In the genomic region with DNA sequence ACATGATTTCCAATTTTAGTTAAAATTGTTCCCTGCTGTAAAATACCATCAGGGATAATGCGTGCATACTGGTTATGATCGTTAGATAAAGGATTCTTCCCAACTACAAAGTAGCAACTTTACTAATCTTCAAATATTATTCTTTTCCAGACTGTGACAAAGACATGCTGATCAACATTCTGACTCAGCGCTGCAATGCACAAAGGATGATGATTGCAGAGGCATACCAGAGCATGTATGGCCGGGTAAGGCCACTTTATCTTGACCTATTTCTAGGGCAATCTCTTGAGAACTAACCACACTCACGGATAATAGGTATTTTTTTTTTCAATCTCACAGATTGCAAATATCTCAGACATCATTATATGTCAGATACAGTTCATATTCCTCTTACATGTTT, we compare ENCODE assay signal across 21 cellular contexts. TPM values are rescaled to one million over a fixed set of nuclear protein-coding genes. Genes with fewer than 3 reads are reported as not detected.
A peak's percentile ranks its signal among the peaks of the same experiment; 100 is the strongest.
DNase-seq lines count a peak whose midpoint lies in the region; ATAC-seq, FAIRE-seq and TF ChIP-seq lines count a peak whose summit lies in the region.
"Had no signal": no experiment of that assay in that cellular context is flagged by ENCODE, and none has a peak within 500 bp of the region (broad histone marks: within the 10 kb centered on the region; RNA-seq: fewer than 3 reads in every experiment).

No MANE protein-coding gene starts in this region.

- in situ Hi-C loops in transverse colon (cut with MboI; ENCODE audit: low pct_ligation_motif_present in 1 of 4, low pct_unique_long_range_greater_than_20kb in 1 of 4, low sequenced_read_pairs in 3 of 4): no loop called here

- peak; percentile 71 for FAIRE-seq in RCC 7860 (lab: Jason Lieb, UNC)
- FAIRE-seq: islet of Langerhans had no signal

- peak; percentile 11 for DNase-seq in H4 (ENCODE audit: low spot score)
- peak; percentile 51 for DNase-seq in RCC 7860 (ENCODE audit: low spot score)
- peak; percentile 79 for DNase-seq in choroid plexus epithelial cell (ENCODE audit: low read depth)
- peak; percentile 17 for DNase-seq in osteoblast (ENCODE audit: insufficient read length, low spot score, missing footprints)
- no peak for DNase-seq in transverse colon
- DNase-seq in activated CD8-positive, alpha-beta memory T cell treated with anti-CD3 and anti-CD28 coated beads, Interleukin-2, amount 50 U/mL, for 4 hours: no peak
- no peak for DNase-seq in sciatic nerve (ENCODE audit: low spot score)
- no peak for DNase-seq in vagina (ENCODE audit: extremely low spot score in 2 of 2)
- DNase-seq: adrenal gland; H9; heart left ventricle; natural killer cell; NCI-H187; NCI-H510A treated with DMSO at 0.1 percent for 48 hours; SHP77; stimulated activated CD4-positive, alpha-beta T cell treated with anti-CD3 and anti-CD28 coated beads, Interleukin-12 subunit alpha, Interleukin-12 subunit beta, amount 100 ng/mL, for 4 hours; T-helper 17 cell; thyroid gland had no signal

- no peak for TF ChIP-seq POLR2A in transverse colon (IDR thresholded peaks at IDR 0.05)
- TF ChIP-seq POLR2A in vagina (IDR thresholded peaks at IDR 0.05): no peak

- TF ChIP-seq CTCF in choroid plexus epithelial cell (conservative IDR thresholded peaks at IDR 0.05; ENCODE audit: low read depth, low read length): no peak
- TF ChIP-seq CTCF in osteoblast (IDR thresholded peaks at IDR 0.05; ENCODE audit: extremely low read depth, low read depth, low read length): no peak
- no peak for TF ChIP-seq CTCF in transverse colon (IDR thresholded peaks at IDR 0.05)
- TF ChIP-seq CTCF in vagina (IDR thresholded peaks at IDR 0.05): no peak

- H3K36me3 ChIP-seq in osteoblast (ENCODE audit: insufficient read depth, low read length) (no peaks in the 10 kb centered on the region), transverse colon (no peaks in the 10 kb centered on the region), vagina (no peaks in the 10 kb centered on the region)
- H3K36me3 ChIP-seq: adrenal gland, heart left ventricle, prostate gland, thyroid gland had no signal

- H3K4me2 ChIP-seq in osteoblast (ENCODE audit: insufficient read depth, low read length): peak overlapping the region; percentile 8

- H3K4me3 ChIP-seq in choroid plexus epithelial cell (ENCODE audit: low read depth, low read length): no peak overlapping the region
- no peak overlapping the region for H3K4me3 ChIP-seq in osteoblast (ENCODE audit: insufficient read depth, low read length)
- H3K4me3 ChIP-seq in transverse colon: no peak overlapping the region
- no peak overlapping the region for H3K4me3 ChIP-seq in vagina
- H3K4me3 ChIP-seq: adrenal gland, heart left ventricle, prostate gland, thyroid gland had no signal

- H3K27ac ChIP-seq in osteoblast (ENCODE audit: low read depth, low read length) (peak overlapping the region; percentile 94), transverse colon (no peak overlapping the region), vagina (no peak overlapping the region)
- H3K27ac ChIP-seq: adrenal gland, heart left ventricle, prostate gland, thyroid gland had no signal

- intact Hi-C loops in transverse colon (cut with DNase I; ENCODE audit: low total_unique reads) (no loop called here), sciatic nerve (cut with DNase I) (no loop called here), vagina (cut with DNase I) (no loop called here)

- no peak for TF ChIP-seq EP300 in transverse colon (IDR thresholded peaks at IDR 0.05; ENCODE audit: low read depth)

- 79 to 81% methylated on average over 5 of the region's 5 CpGs for WGBS in transverse colon (ENCODE audit: low coverage in 1 of 2), 2 donors

- no peaks in the 10 kb centered on the region for H4K20me1 ChIP-seq in osteoblast (ENCODE audit: insufficient read depth, low read length)

- H2AFZ ChIP-seq in osteoblast (ENCODE audit: low read length): no peak overlapping the region

- H3K27me3 ChIP-seq in osteoblast (ENCODE audit: insufficient read depth, low read length) (no peaks in the 10 kb centered on the region), transverse colon (no peaks in the 10 kb centered on the region), vagina (no peaks in the 10 kb centered on the region)
- H3K27me3 ChIP-seq: adrenal gland, thyroid gland had no signal

- H3K79me2 ChIP-seq in osteoblast (ENCODE audit: insufficient read depth, low read length): no peaks in the 10 kb centered on the region

- H3K9me3 ChIP-seq in osteoblast (ENCODE audit: low read depth, low read length): no peaks in the 10 kb centered on the region
- no peaks in the 10 kb centered on the region for H3K9me3 ChIP-seq in transverse colon
- H3K9me3 ChIP-seq in vagina: no peaks in the 10 kb centered on the region
- H3K9me3 ChIP-seq: adrenal gland, heart left ventricle, prostate gland, thyroid gland had no signal

- H3K4me1 ChIP-seq in osteoblast (ENCODE audit: insufficient read depth, low read length) (peaks cover 21% of the 10 kb centered on the region), transverse colon (no peaks in the 10 kb centered on the region), vagina (no peaks in the 10 kb centered on the region)
- H3K4me1 ChIP-seq: adrenal gland, heart left ventricle, prostate gland, thyroid gland had no signal

- ATAC-seq in sciatic nerve: no peak
- ATAC-seq: heart left ventricle; natural killer cell; stimulated activated memory B cell treated with anti-CD40 and anti-IgM and Interleukin-4, amounts not matched to agents 10 μg/mL and 1 μg/mL and 100 μg/mL, for 72 hours; T-helper 17 cell had no signal

RNA-seq across cellular contexts. Expression of a gene that starts 47.0 kb away (rescaled TPM):
- 1.7 and 3.6 TPM in 2 replicates for total RNA-seq in H4 (2014; rRNA removed; shearing (Covaris generic))
- 1.1 and 1.2 TPM in 2 replicates for total RNA-seq in osteoblast
- total RNA-seq in transverse colon: under 1 TPM in 1 of 4 donors, not detected in 3; 0.82 TPM
- total RNA-seq in sciatic nerve: not detected
- not detected for total RNA-seq in vagina
- total RNA-seq: adrenal gland, H9, heart left ventricle, natural killer cell, prostate gland, T-helper 17 cell, thyroid gland had no signal

Comparison
In these comparisons a context has a peak if more than half of its experiments do, and no peak if none do; other contexts are left out.
1. DNase-seq: peak in H4 (single experiment), RCC 7860 (single experiment), choroid plexus epithelial cell (single experiment) and osteoblast (single experiment); none in transverse colon (single experiment), activated CD8-positive, alpha-beta memory T cell treated with anti-CD3 and anti-CD28 coated beads, Interleukin-2, amount 50 U/mL, for 4 hours (single experiment), sciatic nerve (single experiment) and vagina (0 of 2).